1 cellular context compared by ENCODE assay signal in genomic region chr14:103526247-103526913, GRCh38.
TF ChIP-seq lines count a peak whose summit lies in the region.

No MANE protein-coding gene starts in this region.

TF ChIP-seq in HepG2, 621 proteins besides CTCF, POLR2A, EP300 and RAD21 (continued from another document and continues in another):
- TF ChIP-seq ZNF639 (CRISPR knock-in tag; conservative IDR thresholded peaks at IDR 0.05) (no peak), HNF4A (CRISPR knock-in tag; IDR thresholded peaks at IDR 0.05) (peak; percentile 45; the same call in 1 of the 2 replicates), ZNF891 (CRISPR knock-in tag; IDR thresholded peaks at IDR 0.05) (peak; percentile 29; the same call in 1 of the 2 replicates), RFX3 (CRISPR knock-in tag; IDR thresholded peaks at IDR 0.05) (no peak), SALL1 (CRISPR knock-in tag; IDR thresholded peaks at IDR 0.05) (peak; percentile 54), PHF20 (CRISPR knock-in tag; IDR thresholded peaks at IDR 0.05) (no peak), PREB (CRISPR knock-in tag; IDR thresholded peaks at IDR 0.05) (no peak), ZNF790 (CRISPR knock-in tag; IDR thresholded peaks at IDR 0.05; ENCODE audit: borderline replicate concordance) (0 out of 2 replicates have a peak, but pooled peaks have one; percentile 2), SP2 (CRISPR knock-in tag; IDR thresholded peaks at IDR 0.05) (no peak), ZNF614 (CRISPR knock-in tag; IDR thresholded peaks at IDR 0.05; ENCODE audit: borderline replicate concordance) (0 out of 2 replicates have a peak, but pooled peaks have one; percentile 39), ZNF44 (CRISPR knock-in tag; IDR thresholded peaks at IDR 0.05) (no peak), ZNF772 (CRISPR knock-in tag; IDR thresholded peaks at IDR 0.05) (no peak), LCORL (IDR thresholded peaks at IDR 0.05) (no peak), LCORL (CRISPR knock-in tag; IDR thresholded peaks at IDR 0.05) (no peak), TFAP4 (IDR thresholded peaks at IDR 0.05; ENCODE audit: borderline replicate concordance, low read depth) (peak; percentile 47; the same call in 1 of the 2 replicates), ZBTB20 (CRISPR knock-in tag; IDR thresholded peaks at IDR 0.05; ENCODE audit: borderline replicate concordance, low read depth) (peak; percentile 44; the same call in 1 of the 2 replicates), MEF2D (CRISPR knock-in tag; IDR thresholded peaks at IDR 0.05) (peak; percentile 69; the same call in 1 of the 2 replicates), HNRNPL (IDR thresholded peaks at IDR 0.05; ENCODE audit: low read depth, low read length) (0 out of 2 replicates have a peak, but pooled peaks have one; percentile 28), ZNF274 (CRISPR knock-in tag; IDR thresholded peaks at IDR 0.05) (0 out of 2 replicates have a peak, but pooled peaks have one; percentile 21), ZNF704 (CRISPR knock-in tag; IDR thresholded peaks at IDR 0.05; ENCODE audit: borderline replicate concordance) (no peak), KLF11 (CRISPR knock-in tag; IDR thresholded peaks at IDR 0.05) (no peak), NR2C2 (CRISPR knock-in tag; IDR thresholded peaks at IDR 0.05; ENCODE audit: borderline replicate concordance) (no peak), ZNF547 (CRISPR knock-in tag; IDR thresholded peaks at IDR 0.05) (peak; percentile 40; the same call in 1 of the 2 replicates), ZBTB7B (CRISPR knock-in tag; IDR thresholded peaks at IDR 0.05) (peak; percentile 62), HIC2 (CRISPR knock-in tag; IDR thresholded peaks at IDR 0.05; ENCODE audit: low read depth) (0 out of 2 replicates have a peak, but pooled peaks have one; percentile 25), PITX1 (CRISPR knock-in tag; IDR thresholded peaks at IDR 0.05) (peak; percentile 36; the same call in 1 of the 2 replicates), ARNTL (CRISPR knock-in tag; IDR thresholded peaks at IDR 0.05) (peak; percentile 98)
- TF ChIP-seq, protein P1, sequence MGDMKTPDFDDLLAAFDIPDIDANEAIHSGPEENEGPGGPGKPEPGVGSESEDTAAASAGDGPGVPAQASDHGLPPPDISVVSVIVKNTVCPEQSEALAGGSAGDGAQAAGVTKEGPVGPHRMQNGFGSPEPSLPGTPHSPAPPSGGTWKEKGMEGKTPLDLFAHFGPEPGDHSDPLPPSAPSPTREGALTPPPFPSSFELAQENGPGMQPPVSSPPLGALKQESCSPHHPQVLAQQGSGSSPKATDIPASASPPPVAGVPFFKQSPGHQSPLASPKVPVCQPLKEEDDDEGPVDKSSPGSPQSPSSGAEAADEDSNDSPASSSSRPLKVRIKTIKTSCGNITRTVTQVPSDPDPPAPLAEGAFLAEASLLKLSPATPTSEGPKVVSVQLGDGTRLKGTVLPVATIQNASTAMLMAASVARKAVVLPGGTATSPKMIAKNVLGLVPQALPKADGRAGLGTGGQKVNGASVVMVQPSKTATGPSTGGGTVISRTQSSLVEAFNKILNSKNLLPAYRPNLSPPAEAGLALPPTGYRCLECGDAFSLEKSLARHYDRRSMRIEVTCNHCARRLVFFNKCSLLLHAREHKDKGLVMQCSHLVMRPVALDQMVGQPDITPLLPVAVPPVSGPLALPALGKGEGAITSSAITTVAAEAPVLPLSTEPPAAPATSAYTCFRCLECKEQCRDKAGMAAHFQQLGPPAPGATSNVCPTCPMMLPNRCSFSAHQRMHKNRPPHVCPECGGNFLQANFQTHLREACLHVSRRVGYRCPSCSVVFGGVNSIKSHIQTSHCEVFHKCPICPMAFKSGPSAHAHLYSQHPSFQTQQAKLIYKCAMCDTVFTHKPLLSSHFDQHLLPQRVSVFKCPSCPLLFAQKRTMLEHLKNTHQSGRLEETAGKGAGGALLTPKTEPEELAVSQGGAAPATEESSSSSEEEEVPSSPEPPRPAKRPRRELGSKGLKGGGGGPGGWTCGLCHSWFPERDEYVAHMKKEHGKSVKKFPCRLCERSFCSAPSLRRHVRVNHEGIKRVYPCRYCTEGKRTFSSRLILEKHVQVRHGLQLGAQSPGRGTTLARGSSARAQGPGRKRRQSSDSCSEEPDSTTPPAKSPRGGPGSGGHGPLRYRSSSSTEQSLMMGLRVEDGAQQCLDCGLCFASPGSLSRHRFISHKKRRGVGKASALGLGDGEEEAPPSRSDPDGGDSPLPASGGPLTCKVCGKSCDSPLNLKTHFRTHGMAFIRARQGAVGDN (CRISPR knock-in tag; IDR thresholded peaks at IDR 0.05): peak; percentile 74
- TF ChIP-seq, protein P2, sequence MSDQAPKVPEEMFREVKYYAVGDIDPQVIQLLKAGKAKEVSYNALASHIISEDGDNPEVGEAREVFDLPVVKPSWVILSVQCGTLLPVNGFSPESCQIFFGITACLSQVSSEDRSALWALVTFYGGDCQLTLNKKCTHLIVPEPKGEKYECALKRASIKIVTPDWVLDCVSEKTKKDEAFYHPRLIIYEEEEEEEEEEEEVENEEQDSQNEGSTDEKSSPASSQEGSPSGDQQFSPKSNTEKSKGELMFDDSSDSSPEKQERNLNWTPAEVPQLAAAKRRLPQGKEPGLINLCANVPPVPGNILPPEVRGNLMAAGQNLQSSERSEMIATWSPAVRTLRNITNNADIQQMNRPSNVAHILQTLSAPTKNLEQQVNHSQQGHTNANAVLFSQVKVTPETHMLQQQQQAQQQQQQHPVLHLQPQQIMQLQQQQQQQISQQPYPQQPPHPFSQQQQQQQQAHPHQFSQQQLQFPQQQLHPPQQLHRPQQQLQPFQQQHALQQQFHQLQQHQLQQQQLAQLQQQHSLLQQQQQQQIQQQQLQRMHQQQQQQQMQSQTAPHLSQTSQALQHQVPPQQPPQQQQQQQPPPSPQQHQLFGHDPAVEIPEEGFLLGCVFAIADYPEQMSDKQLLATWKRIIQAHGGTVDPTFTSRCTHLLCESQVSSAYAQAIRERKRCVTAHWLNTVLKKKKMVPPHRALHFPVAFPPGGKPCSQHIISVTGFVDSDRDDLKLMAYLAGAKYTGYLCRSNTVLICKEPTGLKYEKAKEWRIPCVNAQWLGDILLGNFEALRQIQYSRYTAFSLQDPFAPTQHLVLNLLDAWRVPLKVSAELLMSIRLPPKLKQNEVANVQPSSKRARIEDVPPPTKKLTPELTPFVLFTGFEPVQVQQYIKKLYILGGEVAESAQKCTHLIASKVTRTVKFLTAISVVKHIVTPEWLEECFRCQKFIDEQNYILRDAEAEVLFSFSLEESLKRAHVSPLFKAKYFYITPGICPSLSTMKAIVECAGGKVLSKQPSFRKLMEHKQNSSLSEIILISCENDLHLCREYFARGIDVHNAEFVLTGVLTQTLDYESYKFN (CRISPR knock-in tag; conservative IDR thresholded peaks at IDR 0.05): peak; percentile 73
- TF ChIP-seq, protein P3, sequence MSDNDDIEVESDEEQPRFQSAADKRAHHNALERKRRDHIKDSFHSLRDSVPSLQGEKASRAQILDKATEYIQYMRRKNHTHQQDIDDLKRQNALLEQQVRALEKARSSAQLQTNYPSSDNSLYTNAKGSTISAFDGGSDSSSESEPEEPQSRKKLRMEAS (IDR thresholded peaks at IDR 0.05): peak; percentile 40; the same call in 1 of the 2 replicates
- TF ChIP-seq, protein P4, sequence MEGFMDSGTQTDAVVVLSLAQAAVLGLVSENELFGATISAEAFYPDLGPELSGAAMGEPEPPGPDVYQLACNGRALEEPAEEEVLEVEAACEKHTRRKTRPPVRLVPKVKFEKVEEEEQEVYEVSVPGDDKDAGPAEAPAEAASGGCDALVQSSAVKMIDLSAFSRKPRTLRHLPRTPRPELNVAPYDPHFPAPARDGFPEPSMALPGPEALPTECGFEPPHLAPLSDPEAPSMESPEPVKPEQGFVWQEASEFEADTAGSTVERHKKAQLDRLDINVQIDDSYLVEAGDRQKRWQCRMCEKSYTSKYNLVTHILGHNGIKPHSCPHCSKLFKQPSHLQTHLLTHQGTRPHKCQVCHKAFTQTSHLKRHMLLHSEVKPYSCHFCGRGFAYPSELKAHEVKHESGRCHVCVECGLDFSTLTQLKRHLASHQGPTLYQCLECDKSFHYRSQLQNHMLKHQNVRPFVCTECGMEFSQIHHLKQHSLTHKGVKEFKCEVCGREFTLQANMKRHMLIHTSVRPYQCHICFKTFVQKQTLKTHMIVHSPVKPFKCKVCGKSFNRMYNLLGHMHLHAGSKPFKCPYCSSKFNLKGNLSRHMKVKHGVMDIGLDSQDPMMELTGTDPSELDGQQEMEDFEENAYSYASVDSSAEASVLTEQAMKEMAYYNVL (CRISPR knock-in tag; IDR thresholded peaks at IDR 0.05; ENCODE audit: borderline replicate concordance): 0 out of 2 replicates have a peak, but pooled peaks have one; percentile 34
- TF ChIP-seq, protein P5, sequence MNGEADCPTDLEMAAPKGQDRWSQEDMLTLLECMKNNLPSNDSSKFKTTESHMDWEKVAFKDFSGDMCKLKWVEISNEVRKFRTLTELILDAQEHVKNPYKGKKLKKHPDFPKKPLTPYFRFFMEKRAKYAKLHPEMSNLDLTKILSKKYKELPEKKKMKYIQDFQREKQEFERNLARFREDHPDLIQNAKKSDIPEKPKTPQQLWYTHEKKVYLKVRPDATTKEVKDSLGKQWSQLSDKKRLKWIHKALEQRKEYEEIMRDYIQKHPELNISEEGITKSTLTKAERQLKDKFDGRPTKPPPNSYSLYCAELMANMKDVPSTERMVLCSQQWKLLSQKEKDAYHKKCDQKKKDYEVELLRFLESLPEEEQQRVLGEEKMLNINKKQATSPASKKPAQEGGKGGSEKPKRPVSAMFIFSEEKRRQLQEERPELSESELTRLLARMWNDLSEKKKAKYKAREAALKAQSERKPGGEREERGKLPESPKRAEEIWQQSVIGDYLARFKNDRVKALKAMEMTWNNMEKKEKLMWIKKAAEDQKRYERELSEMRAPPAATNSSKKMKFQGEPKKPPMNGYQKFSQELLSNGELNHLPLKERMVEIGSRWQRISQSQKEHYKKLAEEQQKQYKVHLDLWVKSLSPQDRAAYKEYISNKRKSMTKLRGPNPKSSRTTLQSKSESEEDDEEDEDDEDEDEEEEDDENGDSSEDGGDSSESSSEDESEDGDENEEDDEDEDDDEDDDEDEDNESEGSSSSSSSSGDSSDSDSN (CRISPR knock-in tag; IDR thresholded peaks at IDR 0.05): peak; percentile 18; the same call in 1 of the 2 replicates
- TF ChIP-seq, protein P6, sequence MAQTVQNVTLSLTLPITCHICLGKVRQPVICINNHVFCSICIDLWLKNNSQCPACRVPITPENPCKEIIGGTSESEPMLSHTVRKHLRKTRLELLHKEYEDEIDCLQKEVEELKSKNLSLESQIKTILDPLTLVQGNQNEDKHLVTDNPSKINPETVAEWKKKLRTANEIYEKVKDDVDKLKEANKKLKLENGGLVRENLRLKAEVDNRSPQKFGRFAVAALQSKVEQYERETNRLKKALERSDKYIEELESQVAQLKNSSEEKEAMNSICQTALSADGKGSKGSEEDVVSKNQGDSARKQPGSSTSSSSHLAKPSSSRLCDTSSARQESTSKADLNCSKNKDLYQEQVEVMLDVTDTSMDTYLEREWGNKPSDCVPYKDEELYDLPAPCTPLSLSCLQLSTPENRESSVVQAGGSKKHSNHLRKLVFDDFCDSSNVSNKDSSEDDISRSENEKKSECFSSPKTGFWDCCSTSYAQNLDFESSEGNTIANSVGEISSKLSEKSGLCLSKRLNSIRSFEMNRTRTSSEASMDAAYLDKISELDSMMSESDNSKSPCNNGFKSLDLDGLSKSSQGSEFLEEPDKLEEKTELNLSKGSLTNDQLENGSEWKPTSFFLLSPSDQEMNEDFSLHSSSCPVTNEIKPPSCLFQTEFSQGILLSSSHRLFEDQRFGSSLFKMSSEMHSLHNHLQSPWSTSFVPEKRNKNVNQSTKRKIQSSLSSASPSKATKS (CRISPR knock-in tag; IDR thresholded peaks at IDR 0.05): no peak
- TF ChIP-seq, protein P7, sequence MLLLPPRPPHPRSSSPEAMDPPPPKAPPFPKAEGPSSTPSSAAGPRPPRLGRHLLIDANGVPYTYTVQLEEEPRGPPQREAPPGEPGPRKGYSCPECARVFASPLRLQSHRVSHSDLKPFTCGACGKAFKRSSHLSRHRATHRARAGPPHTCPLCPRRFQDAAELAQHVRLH (CRISPR knock-in tag; IDR thresholded peaks at IDR 0.05; ENCODE audit: borderline replicate concordance, low read depth): no peak
